ENCODE assay signal across 27 cellular contexts in genomic region chr3:111773484-111773883, GRCh38.
DNase-seq lines count a peak whose midpoint lies in the region; ATAC-seq, FAIRE-seq and TF ChIP-seq lines count a peak whose summit lies in the region.
"Had no signal": no experiment of that assay in that cellular context is flagged by ENCODE, and none has a peak within 500 bp of the region (broad histone marks: within the 10 kb centered on the region; RNA-seq: fewer than 3 reads in every experiment).

No MANE protein-coding gene starts in this region.

- H3K27me3 Mint-ChIP-seq in nephron (ENCODE audit: low read depth) = no peaks in the 10 kb centered on the region
- H3K27me3 Mint-ChIP-seq: CD8-positive, alpha-beta memory T cell had no signal

- no peak overlapping the region for H3K4me3 Mint-ChIP-seq in nephron
- H3K4me3 Mint-ChIP-seq: CD14-positive monocyte; CD4-positive, alpha-beta memory T cell; CD4-positive, CD25-positive, alpha-beta regulatory T cell; CD8-positive, alpha-beta memory T cell had no signal

- no peaks in the 10 kb centered on the region for H3K9me3 Mint-ChIP-seq in nephron
- H3K9me3 Mint-ChIP-seq: CD4-positive, alpha-beta memory T cell; CD8-positive, alpha-beta memory T cell had no signal

- ATAC-seq in GM18909 (IDR thresholded peaks at IDR 0.05; ENCODE audit: poor library complexity, unreplicated experiment) (no peak), left lobe of liver (no peak)

- H3K36me3 Mint-ChIP-seq in nephron (ENCODE audit: low read depth) = no peaks in the 10 kb centered on the region
- H3K36me3 Mint-ChIP-seq: CD14-positive monocyte; CD4-positive, alpha-beta memory T cell; CD4-positive, CD25-positive, alpha-beta regulatory T cell; CD8-positive, alpha-beta memory T cell had no signal

- DNase-seq in ELR (ENCODE audit: low read depth) (peak; percentile 39), H54 (ENCODE audit: insufficient read length, low spot score) (no peak), M059J (ENCODE audit: low read depth) (peak; percentile 58), cortex of kidney (lab: John Stamatoyannopoulos, UW) (no peak), left lobe of liver (ENCODE audit: low spot score) (no peak)
- DNase-seq: 8988T; ACHN; BE2C; C1 segment of cervical spinal cord; CD4-positive, alpha-beta memory T cell; CD4-positive, CD25-positive, alpha-beta regulatory T cell; CD8-positive, alpha-beta memory T cell; COR-L47; DMS 273 treated with DMSO at 0.1 percent for 48 hours; DMS153; DMS53; DMS79; DND-41; EL; GF-D8 had no signal

- H3K4me1 Mint-ChIP-seq in nephron = peaks cover 61% of the 10 kb centered on the region
- H3K4me1 Mint-ChIP-seq: CD14-positive monocyte; CD4-positive, alpha-beta memory T cell; CD4-positive, CD25-positive, alpha-beta regulatory T cell; CD8-positive, alpha-beta memory T cell had no signal

- no peak for TF ChIP-seq CTCF in nephron (IDR thresholded peaks at IDR 0.05; ENCODE audit: unreplicated experiment in 3 of 3)

- TF ChIP-seq POLR2A in H54 (IDR thresholded peaks at IDR 0.05; ENCODE audit: low read depth, low read length) = no peak

- peak; percentile 30 for FAIRE-seq in H54 (lab: Jason Lieb, UNC)
- FAIRE-seq: A204.1, G401.6, GM12891, GM19239 had no signal

- H3K27ac Mint-ChIP-seq in nephron = peak overlapping the region; percentile 32 to 75 (median 66)
- H3K27ac Mint-ChIP-seq: CD14-positive monocyte; CD4-positive, alpha-beta memory T cell; CD8-positive, alpha-beta memory T cell had no signal

Comparison
In these comparisons a context has a peak if more than half of its experiments do, and no peak if none do; other contexts are left out.
1. DNase-seq: peak in ELR (single experiment) and M059J (single experiment); none in H54 (single experiment), cortex of kidney (single experiment) and left lobe of liver (single experiment).